Comparison of ENCODE assay signal across 1 cellular context in the genomic region with DNA sequence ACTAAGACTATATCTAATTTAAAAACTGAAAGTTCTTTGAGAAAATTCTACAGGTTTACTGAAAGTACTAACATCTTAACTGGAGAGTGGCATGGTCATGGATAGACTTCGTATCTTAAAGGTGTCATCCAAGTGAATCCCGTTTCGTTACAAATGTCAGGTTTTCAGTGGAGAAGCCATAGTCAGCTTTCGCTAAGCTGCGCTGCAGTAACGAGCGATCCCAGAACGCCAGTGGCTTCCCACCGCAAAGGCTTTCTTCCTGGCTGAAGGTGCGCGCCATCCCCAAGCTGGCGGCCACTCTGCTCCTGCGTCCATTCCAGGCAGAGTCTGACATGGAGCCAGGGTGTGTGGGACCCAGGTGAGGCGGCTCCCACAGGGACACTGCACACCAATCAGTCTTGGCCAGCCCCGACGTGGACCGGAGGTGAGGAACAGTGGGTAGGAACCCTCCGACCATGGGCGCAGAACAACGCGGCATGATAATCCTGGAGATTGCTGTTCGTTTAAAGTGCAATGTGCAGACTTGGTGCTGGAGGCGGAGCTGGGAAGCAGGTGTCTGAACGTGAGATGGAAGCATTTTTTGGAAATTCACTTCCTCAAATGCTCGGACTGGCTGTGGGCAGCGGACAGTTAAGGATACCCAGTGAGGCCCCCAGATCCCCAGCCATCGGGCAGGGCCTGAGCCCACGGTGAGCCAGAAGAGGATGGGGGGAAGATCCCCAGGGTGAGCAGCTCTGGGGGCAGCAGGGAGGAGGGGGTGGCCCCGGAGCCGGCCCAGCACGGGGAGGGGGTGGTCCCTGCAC.
TF ChIP-seq lines count a peak whose summit lies in the region.

No MANE protein-coding gene starts in this region.

TF ChIP-seq in H1, 55 proteins besides CTCF, POLR2A, EP300 and RAD21 (continued from another document):
- TF ChIP-seq, protein P1, sequence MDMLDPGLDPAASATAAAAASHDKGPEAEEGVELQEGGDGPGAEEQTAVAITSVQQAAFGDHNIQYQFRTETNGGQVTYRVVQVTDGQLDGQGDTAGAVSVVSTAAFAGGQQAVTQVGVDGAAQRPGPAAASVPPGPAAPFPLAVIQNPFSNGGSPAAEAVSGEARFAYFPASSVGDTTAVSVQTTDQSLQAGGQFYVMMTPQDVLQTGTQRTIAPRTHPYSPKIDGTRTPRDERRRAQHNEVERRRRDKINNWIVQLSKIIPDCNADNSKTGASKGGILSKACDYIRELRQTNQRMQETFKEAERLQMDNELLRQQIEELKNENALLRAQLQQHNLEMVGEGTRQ (IDR thresholded peaks at IDR 0.05; ENCODE audit: low read length) = no peak
- TF ChIP-seq, protein P2, sequence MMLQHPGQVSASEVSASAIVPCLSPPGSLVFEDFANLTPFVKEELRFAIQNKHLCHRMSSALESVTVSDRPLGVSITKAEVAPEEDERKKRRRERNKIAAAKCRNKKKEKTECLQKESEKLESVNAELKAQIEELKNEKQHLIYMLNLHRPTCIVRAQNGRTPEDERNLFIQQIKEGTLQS (IDR thresholded peaks at IDR 0.05; ENCODE audit: insufficient read depth, low read depth, low read length) = no peak
- TF ChIP-seq GTF2F1 (IDR thresholded peaks at IDR 0.05; ENCODE audit: borderline replicate concordance, low read depth, low read length) = no peak
- TF ChIP-seq SAP30 (IDR thresholded peaks at IDR 0.05; ENCODE audit: insufficient read depth, insufficient replicate concordance, low read length) = no peak
